ENCODE assay signal across 8 cellular contexts in the genomic region with DNA sequence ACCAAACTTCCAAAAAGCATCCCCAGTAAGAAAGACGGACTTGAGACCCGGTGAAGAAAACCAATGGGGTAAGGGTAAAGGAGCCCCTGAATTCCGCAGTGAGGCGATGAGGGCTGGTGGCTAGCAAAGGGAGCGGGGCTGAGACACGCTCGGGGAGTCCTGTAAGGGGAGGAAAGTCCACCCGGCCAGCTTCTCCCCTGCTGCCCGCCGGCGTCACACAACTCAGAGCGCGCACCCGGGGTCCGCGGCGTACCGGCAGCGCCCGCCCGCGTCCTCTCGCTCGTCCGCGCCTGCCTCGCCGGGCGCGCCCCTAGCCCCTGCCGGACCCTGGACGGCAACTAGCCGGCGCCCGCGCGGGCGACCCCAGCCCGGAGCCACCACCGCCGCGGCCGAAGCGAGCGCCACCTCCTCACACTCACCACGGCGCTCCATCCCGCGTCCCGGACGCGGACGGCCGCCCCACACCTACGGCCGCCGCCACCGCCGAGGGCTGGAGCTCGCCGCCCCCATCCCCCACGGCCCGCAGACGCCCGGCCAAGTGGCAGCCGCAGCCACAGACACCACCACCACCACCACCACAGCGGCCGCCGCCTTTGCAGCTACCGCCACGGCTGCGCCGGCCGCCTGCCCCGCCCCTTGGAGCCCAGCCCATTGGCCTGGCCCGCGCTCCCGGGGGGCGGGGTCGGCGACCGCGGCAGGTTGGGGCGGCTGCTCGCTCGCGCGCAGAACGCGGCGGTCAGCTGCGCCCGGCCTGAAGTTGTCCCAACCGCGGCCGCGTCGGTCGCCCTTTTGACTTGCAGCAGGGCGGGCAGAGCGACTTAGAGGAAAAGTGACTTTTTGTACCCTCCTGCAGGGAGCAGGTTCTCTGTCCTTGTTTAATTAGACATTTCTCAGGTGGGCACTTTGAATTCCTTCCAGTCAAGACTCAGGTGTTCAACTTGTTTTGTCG. TPM values are rescaled to one million over a fixed set of nuclear protein-coding genes. Genes with fewer than 3 reads are reported as not detected.
DNase-seq lines count a peak whose midpoint lies in the region; ATAC-seq and TF ChIP-seq lines count a peak whose summit lies in the region.

No MANE protein-coding gene starts in this region.

- peak overlapping the region; percentile 63 for H2AFZ ChIP-seq in fibroblast of lung (ENCODE audit: low read length)

- peak overlapping the region; percentile 45 for H3K4me3 Mint-ChIP-seq in activated CD4-positive, alpha-beta memory T cell treated with anti-CD3 and anti-CD28 coated beads, Interleukin-2, amount 10 ng/mL, durations not matched to agents 7 days and 5 days
- H3K4me3 Mint-ChIP-seq in natural killer cell: peak overlapping the region; percentile 86

- H3K9me3 ChIP-seq in HEK293 (ENCODE audit: control insufficient read depth, insufficient read depth, low read depth, low read length) (no peaks in the 10 kb centered on the region), fibroblast of lung (ENCODE audit: control insufficient read depth, insufficient read depth, low read depth, low read length) (no peaks in the 10 kb centered on the region)

- H3K27ac ChIP-seq in HEK293 (ENCODE audit: extremely low read depth, low read depth, low read length): peak overlapping the region; percentile 64; the same call in 1 of the 2 replicates
- H3K27ac ChIP-seq in fibroblast of lung (ENCODE audit: insufficient read depth, low read length): peak overlapping the region; percentile 61

- H3K9ac ChIP-seq in fibroblast of lung (ENCODE audit: insufficient read depth, low read length): peak overlapping the region; percentile 70

- H3K4me3 ChIP-seq in HEK293 (ENCODE audit: low read depth, low read length) (peak overlapping the region; percentile 76), fibroblast of lung (replicated peaks in 1 of 4; ENCODE audit: control extremely low read depth in 1 of 4, insufficient read depth in 1 of 4, low read depth in 3 of 4, low read length in 4 of 4) (peak overlapping the region; percentile 67 to 77 (median 72))

- CTCF ChIA-PET in HEK293 (lab: Yijun Ruan, JAX): interaction anchor here (0.7 to 4.9 kb wide), 6 partner anchors 10 to 208 kb away, joined by 3 to 22 read pairs (median 6); no protein-coding TSS in a partner anchor
- CTCF ChIA-PET in activated CD4-positive, alpha-beta memory T cell treated with anti-CD3 and anti-CD28 coated beads, Interleukin-2, amount 10 ng/mL, durations not matched to agents 7 days and 5 days (lab: Charles Lee): no interaction called here

- ATAC-seq in natural killer cell: peak; percentile 18 to 71 (median 65)

- H3K36me3 ChIP-seq in HEK293 (ENCODE audit: control insufficient read depth in 2 of 2, insufficient read depth in 1 of 2, low read length in 2 of 2) (no peaks in the 10 kb centered on the region), fibroblast of lung (ENCODE audit: control insufficient read depth, insufficient read depth, low read length) (no peaks in the 10 kb centered on the region)

- no peaks in the 10 kb centered on the region for H4K20me1 ChIP-seq in fibroblast of lung (ENCODE audit: control insufficient read depth, extremely low read depth, insufficient read depth, low read length)

- no peak overlapping the region for H3K27ac Mint-ChIP-seq in activated CD4-positive, alpha-beta memory T cell treated with anti-CD3 and anti-CD28 coated beads, Interleukin-2, amount 10 ng/mL, durations not matched to agents 7 days and 5 days
- H3K27ac Mint-ChIP-seq in natural killer cell: no peak overlapping the region

- peaks cover 3% of the 10 kb centered on the region for H3K79me2 ChIP-seq in fibroblast of lung (ENCODE audit: control insufficient read depth, insufficient read depth, low read length)

- TF ChIP-seq CTCF in HEK293 (tag by site-specific recombination; IDR thresholded peaks at IDR 0.05) (no peak), fibroblast of lung (conservative IDR thresholded peaks at IDR 0.05 in 1 of 2, IDR thresholded peaks at IDR 0.05 in 1 of 2; ENCODE audit: low read depth in 1 of 2, low read length in 2 of 2) (no peak), natural killer cell (IDR thresholded peaks at IDR 0.05) (no peak)

- intact Hi-C loops in natural killer cell (cut with micrococcal nuclease): no loop called here

- H3K4me1 ChIP-seq in HEK293 (ENCODE audit: control insufficient read depth, insufficient read depth, low read length) (no peaks in the 10 kb centered on the region), fibroblast of lung (ENCODE audit: control insufficient read depth, extremely low read depth, insufficient read depth, low read length) (peaks cover 3% of the 10 kb centered on the region)

- H3K27me3 ChIP-seq in fibroblast of lung (ENCODE audit: control insufficient read depth, insufficient read depth, low read length): no peaks in the 10 kb centered on the region

- H3K36me3 Mint-ChIP-seq in activated CD4-positive, alpha-beta memory T cell treated with anti-CD3 and anti-CD28 coated beads, Interleukin-2, amount 10 ng/mL, durations not matched to agents 7 days and 5 days (ENCODE audit: low read depth): no peaks in the 10 kb centered on the region
- H3K36me3 Mint-ChIP-seq in natural killer cell: peaks cover 24% of the 10 kb centered on the region

- DNase-seq in activated CD4-positive, alpha-beta T cell treated with anti-CD3 and anti-CD28 coated beads for 48 hours: peak; percentile 51
- no peak for DNase-seq in activated CD4-positive, alpha-beta T cell treated with anti-CD3 and anti-CD28 coated beads, Interleukin-2, amount 50 U/mL, for 4 hours
- DNase-seq in NCI-H1930 (lab: John Stamatoyannopoulos, UW): peak; percentile 42 to 59
- no peak for DNase-seq in activated CD4-positive, alpha-beta memory T cell treated with anti-CD3 and anti-CD28 coated beads, Interleukin-2, amount 10 ng/mL, durations not matched to agents 7 days and 5 days
- peak; percentile 30 to 64 for DNase-seq in fibroblast of lung (ENCODE audit: low read depth in 2 of 2)
- no peak for DNase-seq in natural killer cell
- DNase-seq in AML-193 (lab: John Stamatoyannopoulos, UW): no peak

- peak overlapping the region; percentile 82 for H3K4me2 ChIP-seq in fibroblast of lung (ENCODE audit: extremely low read depth, insufficient read depth, low read length)

- H3K27me3 Mint-ChIP-seq in activated CD4-positive, alpha-beta memory T cell treated with anti-CD3 and anti-CD28 coated beads, Interleukin-2, amount 10 ng/mL, durations not matched to agents 7 days and 5 days: peaks cover 59% of the 10 kb centered on the region
- peaks cover 55 to 81% of the 10 kb centered on the region in 2 donors for H3K27me3 Mint-ChIP-seq in natural killer cell (ENCODE audit: low read depth in 2 of 2)

- peaks cover 4% of the 10 kb centered on the region for H3K9me3 Mint-ChIP-seq in activated CD4-positive, alpha-beta memory T cell treated with anti-CD3 and anti-CD28 coated beads, Interleukin-2, amount 10 ng/mL, durations not matched to agents 7 days and 5 days
- H3K9me3 Mint-ChIP-seq in natural killer cell: peaks cover 3 to 7% of the 10 kb centered on the region in 2 donors

- peaks cover 9% of the 10 kb centered on the region for H3K4me1 Mint-ChIP-seq in activated CD4-positive, alpha-beta memory T cell treated with anti-CD3 and anti-CD28 coated beads, Interleukin-2, amount 10 ng/mL, durations not matched to agents 7 days and 5 days
- peaks cover 13 to 14% of the 10 kb centered on the region in 2 donors for H3K4me1 Mint-ChIP-seq in natural killer cell

- POLR2A ChIA-PET in HEK293 (lab: Yijun Ruan, JAX): interaction anchor here (0.7 to 3.2 kb wide), 4 partner anchors 10 to 187 kb away, joined by 3 to 32 read pairs (median 3); a partner anchor contains a TSS
- POLR2A ChIA-PET in activated CD4-positive, alpha-beta memory T cell treated with anti-CD3 and anti-CD28 coated beads, Interleukin-2, amount 10 ng/mL, durations not matched to agents 7 days and 5 days (lab: Charles Lee): no interaction called here

TF ChIP-seq in HEK293, 187 proteins besides CTCF, POLR2A, EP300 and RAD21 (continues in another document):
- TF ChIP-seq ZNF544 (tag by site-specific recombination; IDR thresholded peaks at IDR 0.05) (no peak), ZSCAN30 (tag by site-specific recombination; IDR thresholded peaks at IDR 0.05) (0 out of 2 replicates have a peak, but pooled peaks have one; percentile 57), ZNF792 (tag by site-specific recombination; IDR thresholded peaks at IDR 0.05) (no peak), ZNF747 (tag by site-specific recombination; IDR thresholded peaks at IDR 0.05) (no peak), ZNF558 (tag by site-specific recombination; IDR thresholded peaks at IDR 0.05) (no peak), ZNF555 (tag by site-specific recombination; conservative IDR thresholded peaks at IDR 0.05) (no peak), ZNF112 (tag by site-specific recombination; IDR thresholded peaks at IDR 0.05) (no peak), ZFHX2 (tag by site-specific recombination; conservative IDR thresholded peaks at IDR 0.05) (peak; percentile 73)
- TF ChIP-seq, protein P1, sequence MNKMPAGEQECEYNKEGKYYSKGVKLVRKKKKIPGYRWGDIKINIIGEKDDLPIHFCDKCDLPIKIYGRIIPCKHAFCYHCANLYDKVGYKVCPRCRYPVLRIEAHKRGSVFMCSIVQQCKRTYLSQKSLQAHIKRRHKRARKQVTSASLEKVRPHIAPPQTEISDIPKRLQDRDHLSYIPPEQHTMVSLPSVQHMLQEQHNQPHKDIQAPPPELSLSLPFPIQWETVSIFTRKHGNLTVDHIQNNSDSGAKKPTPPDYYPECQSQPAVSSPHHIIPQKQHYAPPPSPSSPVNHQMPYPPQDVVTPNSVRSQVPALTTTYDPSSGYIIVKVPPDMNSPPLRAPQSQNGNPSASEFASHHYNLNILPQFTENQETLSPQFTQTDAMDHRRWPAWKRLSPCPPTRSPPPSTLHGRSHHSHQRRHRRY (tag by site-specific recombination; IDR thresholded peaks at IDR 0.05): no peak

RNA-seq across cellular contexts. Expression of a gene that starts 10.0 kb away (rescaled TPM):
- total RNA-seq in activated CD4-positive, alpha-beta memory T cell treated with anti-CD3 and anti-CD28 coated beads, Interleukin-2, amount 10 ng/mL, durations not matched to agents 7 days and 5 days: under 1 TPM in 1 of 2 experiments, not detected in 1; 0.05 TPM
- total RNA-seq in fibroblast of lung (20.5 and 26.6 TPM in 2 replicates), natural killer cell (under 1 TPM in 1 of 3 donors, not detected in 2; 0.07 TPM)
- 35.4 and 37.3 TPM in 2 replicates for polyA plus RNA-seq in fibroblast of lung
- polyA plus RNA-seq in fibroblast of lung (2012): 19.5 and 20.4 TPM in 2 replicates
- 7.0 and 7.8 TPM in 2 replicates for polyA minus RNA-seq in fibroblast of lung (ENCODE audit: low replicate concordance)

Comparison
In these comparisons a context has a peak if more than half of its experiments do, and no peak if none do; other contexts are left out.
1. DNase-seq: peak in activated CD4-positive, alpha-beta T cell treated with anti-CD3 and anti-CD28 coated beads for 48 hours (single experiment), NCI-H1930 (2 of 2) and fibroblast of lung (2 of 2); none in activated CD4-positive, alpha-beta T cell treated with anti-CD3 and anti-CD28 coated beads, Interleukin-2, amount 50 U/mL, for 4 hours (0 of 2), activated CD4-positive, alpha-beta memory T cell treated with anti-CD3 and anti-CD28 coated beads, Interleukin-2, amount 10 ng/mL, durations not matched to agents 7 days and 5 days (single experiment), natural killer cell (single experiment) and AML-193 (0 of 2).
2. RNA of a gene that starts 10.0 kb away (total RNA-seq): 20.5 to 26.6 TPM in fibroblast of lung; 0.07 TPM in natural killer cell and 0.05 TPM in activated CD4-positive, alpha-beta memory T cell treated with anti-CD3 and anti-CD28 coated beads, Interleukin-2, amount 10 ng/mL, durations not matched to agents 7 days and 5 days; every median in the first group is over 10 times any median in the second.